31 cellular contexts compared by ENCODE assay signal in genomic region chr3:129562803-129563202, GRCh38. TPM values are rescaled to one million over a fixed set of nuclear protein-coding genes. Genes with fewer than 3 reads are reported as not detected.
"Had no signal": no experiment of that assay in that cellular context is flagged by ENCODE, and none has a peak within 500 bp of the region (broad histone marks: within the 10 kb centered on the region; RNA-seq: fewer than 3 reads in every experiment).

No MANE protein-coding gene starts in this region.

- H3K27me3 ChIP-seq: breast epithelium, Peyer's patch, SJSA1 had no signal

- H3K4me3 ChIP-seq: breast epithelium, Peyer's patch, SJSA1 had no signal

- H3K9me3 ChIP-seq: breast epithelium, Peyer's patch, SJSA1 had no signal

- H3K36me3 ChIP-seq: breast epithelium had no signal

- ATAC-seq: activated CD8-positive, alpha-beta T cell treated with anti-CD3 and anti-CD28 coated beads, Interleukin-2, amount 10 ng/mL, durations not matched to agents 7 days and 5 days; T-helper 17 cell; WTC11 had no signal

- DNase-seq: activated CD4-positive, alpha-beta T cell treated with anti-CD3 and anti-CD28 coated beads for 48 hours; activated CD4-positive, alpha-beta T cell treated with anti-CD3 and anti-CD28 coated beads, Interleukin-2, amount 50 U/mL, for 4 hours; activated CD4-positive, CD25-positive, alpha-beta regulatory T cell treated with anti-CD3 and anti-CD28 coated beads, Interleukin-2, amount 50 U/mL, for 72 hours; activated CD8-positive, alpha-beta memory T cell treated with anti-CD3 and anti-CD28 coated beads, Interleukin-2, amount 50 U/mL, for 48 hours; activated CD8-positive, alpha-beta T cell treated with anti-CD3 and anti-CD28 coated beads, Interleukin-2, amount 10 ng/mL, durations not matched to agents 7 days and 5 days; activated naive CD4-positive, alpha-beta T cell treated with anti-CD3 and anti-CD28 coated beads, Interleukin-2, amount 50 U/mL, for 16 hours; activated naive CD8-positive, alpha-beta T cell treated with anti-CD3 and anti-CD28 coated beads, Interleukin-2, amount 10 ng/mL, durations not matched to agents 7 days and 5 days; activated T-cell treated with anti-CD3 and anti-CD28 coated beads, Interleukin-2, amount 50 U/mL, for 1 hour; aorta; central memory CD4-positive, alpha-beta T cell; KG1; NCI-H1092 treated with DMSO at 0.1 percent for 48 hours; NCI-H1417 treated with DMSO at 0.1 percent for 48 hours; NCI-H1694; NCI-H2029; NCI-H2107; NCI-H2171 treated with DMSO at 0.1 percent for 48 hours; NCI-H345; NCI-H510A; NCI-H69; NK-92 treated with Interleukin-12 subunit alpha and Interleukin-12 subunit beta, amount 100 ng/mL, for 24 hours; Peyer's patch; SHP77; T-helper 17 cell; T-helper 9 cell had no signal

- H3K27ac ChIP-seq: RWPE1, SJSA1 had no signal

RNA-seq across cellular contexts. Expression of gene H1-8, which starts 19.8 kb away (rescaled TPM):
- total RNA-seq: activated CD8-positive, alpha-beta T cell treated with anti-CD3 and anti-CD28 coated beads, Interleukin-2, amount 10 ng/mL, durations not matched to agents 7 days and 5 days; activated naive CD8-positive, alpha-beta T cell treated with anti-CD3 and anti-CD28 coated beads, Interleukin-2, amount 10 ng/mL, durations not matched to agents 7 days and 5 days; aorta; breast epithelium; LHCN-M2; M059J; Peyer's patch; SJSA1; T-helper 17 cell; WTC11 had no signal
- polyA plus RNA-seq: aorta had no signal

RNA-seq across cellular contexts. Expression of gene RHO, which starts 34.4 kb away (rescaled TPM):
- total RNA-seq: activated CD8-positive, alpha-beta T cell treated with anti-CD3 and anti-CD28 coated beads, Interleukin-2, amount 10 ng/mL, durations not matched to agents 7 days and 5 days; activated naive CD8-positive, alpha-beta T cell treated with anti-CD3 and anti-CD28 coated beads, Interleukin-2, amount 10 ng/mL, durations not matched to agents 7 days and 5 days; LHCN-M2; Peyer's patch; SJSA1; T-helper 17 cell; WTC11 had no signal
- polyA plus RNA-seq: aorta had no signal
